ENCODE assay signal across 23 cellular contexts in the genomic region with DNA sequence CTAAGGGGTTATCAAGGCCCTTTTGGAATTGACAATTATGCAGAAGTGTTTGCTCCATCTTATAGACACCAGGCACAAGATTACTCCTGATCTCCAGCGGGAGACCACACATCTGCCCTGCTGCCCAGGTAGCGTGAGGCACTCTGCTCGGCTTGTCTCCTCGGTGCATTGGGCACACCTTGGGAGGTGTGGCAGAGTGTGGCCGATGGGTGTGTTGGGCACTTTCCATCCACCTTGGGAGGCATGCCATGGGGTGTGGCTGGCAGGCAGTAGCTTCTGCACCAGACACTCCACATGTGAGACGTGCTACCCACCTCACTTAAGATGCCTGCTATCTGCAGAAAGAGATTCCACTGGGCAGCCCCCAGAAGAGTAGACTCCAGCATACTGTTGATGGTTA. TPM values are rescaled to one million over a fixed set of nuclear protein-coding genes. Genes with fewer than 3 reads are reported as not detected.
"Had no signal": no experiment of that assay in that cellular context is flagged by ENCODE, and none has a peak within 500 bp of the region (broad histone marks: within the 10 kb centered on the region; RNA-seq: fewer than 3 reads in every experiment).

No MANE protein-coding gene starts in this region.

- H3K36me3 ChIP-seq: gastroesophageal sphincter, right atrium auricular region, thoracic aorta, upper lobe of left lung had no signal

- H3K4me3 Mint-ChIP-seq: activated B cell treated with CpG ODN at 0.5 μM for 24 hours; activated naive CD4-positive, alpha-beta T cell treated with anti-CD3 and anti-CD28 coated beads, Interleukin-2, amount 10 ng/mL, durations not matched to agents 7 days and 5 days; naive thymus-derived CD4-positive, alpha-beta T cell; T-helper 2 cell treated with Interferon-gamma antibody and Interleukin-4, amounts not matched to agents 5 μg/mL and 100 μg/mL, for 36 hours had no signal

- FAIRE-seq: endometrium had no signal

- H3K36me3 Mint-ChIP-seq: activated naive CD4-positive, alpha-beta T cell treated with anti-CD3 and anti-CD28 coated beads, Interleukin-2, amount 10 ng/mL, durations not matched to agents 7 days and 5 days had no signal

- H3K27ac ChIP-seq: epithelial cell of prostate, gastroesophageal sphincter, hepatocyte, right atrium auricular region, thoracic aorta had no signal

- H3K9me3 Mint-ChIP-seq: activated B cell treated with CpG ODN at 0.5 μM for 24 hours; activated naive CD4-positive, alpha-beta T cell treated with anti-CD3 and anti-CD28 coated beads, Interleukin-2, amount 10 ng/mL, durations not matched to agents 7 days and 5 days; T-helper 2 cell treated with Interferon-gamma antibody and Interleukin-4, amounts not matched to agents 5 μg/mL and 100 μg/mL, for 36 hours had no signal

- H3K4me3 ChIP-seq: gastroesophageal sphincter, hepatocyte, right atrium auricular region, thoracic aorta, upper lobe of left lung had no signal

- DNase-seq: activated B cell treated with CpG ODN at 0.5 μM for 24 hours; activated CD4-positive, alpha-beta T cell treated with anti-CD3 and anti-CD28 coated beads, Interleukin-2, amount 50 U/mL, for 4 hours; activated CD8-positive, alpha-beta memory T cell treated with anti-CD3 and anti-CD28 coated beads for 24 hours; activated effector memory CD4-positive, alpha-beta T cell treated with Interleukin-2 at 50 U/mL for 16 hours; activated naive CD4-positive, alpha-beta T cell treated with anti-CD3 and anti-CD28 coated beads, Interleukin-2, amount 10 ng/mL, durations not matched to agents 7 days and 5 days; central memory CD4-positive, alpha-beta T cell; effector CD8-positive, alpha-beta T cell; islet precursor cell; left ventricle myocardium superior; naive thymus-derived CD4-positive, alpha-beta T cell; occipital lobe; stimulated activated CD4-positive, alpha-beta T cell treated with anti-CD3 and anti-CD28 coated beads, Interleukin-12 subunit alpha, Interleukin-12 subunit beta, amount 100 ng/mL, for 4 hours; stimulated activated CD4-positive, alpha-beta T cell treated with anti-CD3 and anti-CD28 coated beads, Interleukin-4, amount 100 ng/mL, for 1 hour; stimulated activated naive CD8-positive, alpha-beta T cell treated with anti-CD3 and anti-CD28 coated beads, Interleukin-15, Interleukin-2, amounts not matched to agents 100 U/mL and 50 U/mL, for 24 hours had no signal

- ATAC-seq: gastroesophageal sphincter; left ventricle myocardium superior; naive thymus-derived CD4-positive, alpha-beta T cell; stimulated activated naive CD8-positive, alpha-beta T cell treated with anti-CD3 and anti-CD28 coated beads, Interleukin-15, Interleukin-2, amounts not matched to agents 100 U/mL and 50 U/mL, for 24 hours had no signal

- H3K27me3 ChIP-seq: gastroesophageal sphincter, hepatocyte, right atrium auricular region, upper lobe of left lung had no signal

- H3K9me3 ChIP-seq: gastroesophageal sphincter, right atrium auricular region, thoracic aorta, upper lobe of left lung had no signal

- H3K27ac Mint-ChIP-seq: activated B cell treated with CpG ODN at 0.5 μM for 24 hours; activated naive CD4-positive, alpha-beta T cell treated with anti-CD3 and anti-CD28 coated beads, Interleukin-2, amount 10 ng/mL, durations not matched to agents 7 days and 5 days; naive thymus-derived CD4-positive, alpha-beta T cell; T-helper 2 cell treated with Interferon-gamma antibody and Interleukin-4, amounts not matched to agents 5 μg/mL and 100 μg/mL, for 36 hours had no signal

RNA-seq across cellular contexts. Expression of a gene that starts 54.1 kb away (rescaled TPM):
- total RNA-seq: lung microvascular endothelial cell had no signal
